Comparison of ENCODE assay signal across 13 cellular contexts in genomic region chr6:150238294-150238693, GRCh38.
DNase-seq lines count a peak whose midpoint lies in the region; ATAC-seq and TF ChIP-seq lines count a peak whose summit lies in the region.
"Had no signal": no experiment of that assay in that cellular context is flagged by ENCODE, and none has a peak within 500 bp of the region (broad histone marks: within the 10 kb centered on the region; RNA-seq: fewer than 3 reads in every experiment).

No MANE protein-coding gene starts in this region.

- TF ChIP-seq CTCF in SK-N-SH (IDR thresholded peaks at IDR 0.05) (no peak), breast epithelium (IDR thresholded peaks at IDR 0.05) (no peak), thyroid gland (IDR thresholded peaks at IDR 0.05) (no peak)

- intact Hi-C loops in breast epithelium (cut with DNase I; ENCODE audit: low total_unique reads) (no loop called here), right cardiac atrium (cut with DNase I) (loop anchor here in 1 of 4 donors (10.0 kb wide), 1 partner anchor 83 kb away; no protein-coding TSS in a partner anchor), thyroid gland (cut with DNase I) (no loop called here)

- no peaks in the 10 kb centered on the region for H3K9me2 ChIP-seq in SK-N-SH

- no peaks in the 10 kb centered on the region for H3K79me2 ChIP-seq in SK-N-SH (ENCODE audit: insufficient read depth)

- H3K36me3 ChIP-seq in SK-N-SH (replicated peaks in 1 of 2; ENCODE audit: control insufficient read depth in 1 of 2, insufficient read depth in 2 of 2, low read length in 1 of 2) (no peaks in the 10 kb centered on the region), breast epithelium (no peaks in the 10 kb centered on the region), thyroid gland (no peaks in the 10 kb centered on the region)
- H3K36me3 ChIP-seq: cardiac muscle cell, SJCRH30 had no signal

- DNase-seq in SK-N-SH (peak; percentile 6), breast epithelium (ENCODE audit: low spot score in 2 of 2) (peak in 1 of 2 donors; percentile 35), right cardiac atrium (peak; percentile 33 to 72 (median 71)), thyroid gland (peak; percentile 70 to 72)
- no peak for DNase-seq in activated CD4-positive, alpha-beta T cell treated with anti-CD3 and anti-CD28 coated beads, Interleukin-2, amount 50 U/mL, for 4 hours
- DNase-seq: DMS79, SJCRH30 had no signal

- H3K27ac ChIP-seq in SK-N-SH (ENCODE audit: low read depth in 2 of 2, low read length in 1 of 2): no peak overlapping the region
- H3K27ac ChIP-seq in breast epithelium: peak overlapping the region; percentile 12 to 29
- H3K27ac ChIP-seq in right cardiac atrium (ENCODE audit: low read length): no peak overlapping the region
- H3K27ac ChIP-seq in thyroid gland: peak overlapping the region; percentile 8 to 47 (median 10)
- H3K27ac ChIP-seq: 22Rv1, cardiac muscle cell, SJCRH30 had no signal

- no peak for TF ChIP-seq EP300 in SK-N-SH (IDR thresholded peaks at IDR 0.05; ENCODE audit: borderline replicate concordance in 1 of 2, low read depth in 1 of 2, low read length in 1 of 2)

- no peak overlapping the region for H3K4me3 ChIP-seq in SK-N-SH (ENCODE audit: low read depth in 2 of 2, low read length in 1 of 2)
- no peak overlapping the region for H3K4me3 ChIP-seq in breast epithelium
- no peak overlapping the region for H3K4me3 ChIP-seq in right cardiac atrium (ENCODE audit: low read length)
- no peak overlapping the region for H3K4me3 ChIP-seq in thyroid gland (replicated peaks in 1 of 3)
- H3K4me3 ChIP-seq: cardiac muscle cell, SJCRH30 had no signal

- ATAC-seq in SK-N-SH treated with all-trans-retinoic acid at 6 μM for 48 hours (no peak), right cardiac atrium (peak; percentile 82 to 90), GM21619 (IDR thresholded peaks at IDR 0.05; ENCODE audit: unreplicated experiment) (no peak), GM18502 (IDR thresholded peaks at IDR 0.05; ENCODE audit: poor library complexity, unreplicated experiment) (no peak)
- ATAC-seq: activated CD4-positive, CD25-positive, alpha-beta regulatory T cell treated with anti-CD3 and anti-CD28 coated beads, Interleukin-2, amount 50 U/mL, for 24 hours had no signal

- TF ChIP-seq RAD21 in SK-N-SH (IDR thresholded peaks at IDR 0.05; ENCODE audit: low read length): no peak

- no peak overlapping the region for H3K9ac ChIP-seq in SK-N-SH

- CTCF ChIA-PET in SK-N-SH (lab: Yijun Ruan, JAX): interaction anchor here (1.2 kb wide), 1 partner anchor 8 kb away, joined by 3 read pairs; no protein-coding TSS in a partner anchor

- POLR2A ChIA-PET in SK-N-SH (lab: Yijun Ruan, JAX): no interaction called here

- 6% methylated on average over 3 of the region's 5 CpGs for WGBS in SK-N-SH (ENCODE audit: low lambda C conversion rate)
- 18% methylated on average over 5 of the region's 5 CpGs for WGBS in right cardiac atrium
- WGBS in thyroid gland, 2 donors: 28 to 59% methylated on average over 5 of the region's 5 CpGs

- H2AFZ ChIP-seq in SK-N-SH (ENCODE audit: low read depth): no peak overlapping the region

- no peaks in the 10 kb centered on the region for H3K4me1 ChIP-seq in SK-N-SH (ENCODE audit: control insufficient read depth in 1 of 2, insufficient read depth in 2 of 2, low read depth in 1 of 2, low read length in 1 of 2)
- no peaks in the 10 kb centered on the region for H3K4me1 ChIP-seq in breast epithelium
- peaks cover 3% of the 10 kb centered on the region for H3K4me1 ChIP-seq in right cardiac atrium (ENCODE audit: control insufficient read depth, insufficient read depth, low read length)
- peaks cover 25 to 26% of the 10 kb centered on the region in 2 donors for H3K4me1 ChIP-seq in thyroid gland
- H3K4me1 ChIP-seq: SJCRH30 had no signal

- TF ChIP-seq POLR2A in breast epithelium (IDR thresholded peaks at IDR 0.05) (no peak), thyroid gland (IDR thresholded peaks at IDR 0.05) (no peak)

- H4K20me1 ChIP-seq in SK-N-SH (ENCODE audit: insufficient read depth): no peaks in the 10 kb centered on the region

- no peaks in the 10 kb centered on the region for H3F3A ChIP-seq in SK-N-SH (replicated peaks; ENCODE audit: insufficient read depth)

- no peaks in the 10 kb centered on the region; the same call in 1 of the 2 replicates for H3K27me3 ChIP-seq in SK-N-SH (ENCODE audit: insufficient read depth)
- no peaks in the 10 kb centered on the region for H3K27me3 ChIP-seq in breast epithelium
- H3K27me3 ChIP-seq in right cardiac atrium (ENCODE audit: control insufficient read depth, insufficient read depth): no peaks in the 10 kb centered on the region
- H3K27me3 ChIP-seq in thyroid gland: no peaks in the 10 kb centered on the region
- H3K27me3 ChIP-seq: cardiac muscle cell had no signal

- H3K4me2 ChIP-seq in SK-N-SH: no peak overlapping the region

- H3K9me3 ChIP-seq in SK-N-SH: no peaks in the 10 kb centered on the region
- H3K9me3 ChIP-seq in breast epithelium: no peaks in the 10 kb centered on the region
- H3K9me3 ChIP-seq in right cardiac atrium (ENCODE audit: control insufficient read depth, low read length): no peaks in the 10 kb centered on the region
- H3K9me3 ChIP-seq in thyroid gland: no peaks in the 10 kb centered on the region
- H3K9me3 ChIP-seq: SJCRH30 had no signal

TF ChIP-seq in SK-N-SH, 30 proteins besides CTCF, POLR2A, EP300 and RAD21:
- TF ChIP-seq MXI1 (IDR thresholded peaks at IDR 0.05; ENCODE audit: low read depth, low read length): no peak
- TF ChIP-seq CHD2 (IDR thresholded peaks at IDR 0.05; ENCODE audit: low read length, partially characterized antibody): no peak
- no peak for TF ChIP-seq SIN3A (IDR thresholded peaks at IDR 0.05; ENCODE audit: borderline replicate concordance, low read depth, low read length)

TF ChIP-seq in SK-N-SH treated with all-trans-retinoic acid at 6 μM for 48 hours, 23 proteins besides CTCF, POLR2A, EP300 and RAD21 (continues in another document):
- TF ChIP-seq CSDC2 (CRISPR knock-in tag; IDR thresholded peaks at IDR 0.05) (no peak), GLIS3 (CRISPR knock-in tag; IDR thresholded peaks at IDR 0.05) (no peak), TCF4 (CRISPR knock-in tag; IDR thresholded peaks at IDR 0.05; ENCODE audit: borderline replicate concordance) (no peak), TOX (CRISPR knock-in tag; IDR thresholded peaks at IDR 0.05; ENCODE audit: borderline replicate concordance) (no peak), POU6F1 (CRISPR knock-in tag; IDR thresholded peaks at IDR 0.05; ENCODE audit: borderline replicate concordance, low read depth) (no peak), CSRNP3 (CRISPR knock-in tag; IDR thresholded peaks at IDR 0.05) (no peak), TSHZ2 (CRISPR knock-in tag; IDR thresholded peaks at IDR 0.05) (no peak), PPARA (CRISPR knock-in tag; IDR thresholded peaks at IDR 0.05; ENCODE audit: borderline replicate concordance) (no peak), ZC3H10 (CRISPR knock-in tag; IDR thresholded peaks at IDR 0.05) (no peak), ESRRG (CRISPR knock-in tag; IDR thresholded peaks at IDR 0.05) (no peak), RARB (CRISPR knock-in tag; IDR thresholded peaks at IDR 0.05) (no peak), ZNF8 (CRISPR knock-in tag; IDR thresholded peaks at IDR 0.05) (no peak)

Comparison
In these comparisons a context has a peak if more than half of its experiments do, and no peak if none do; other contexts are left out.
1. DNase-seq: peak in SK-N-SH (single experiment), right cardiac atrium (3 of 3) and thyroid gland (2 of 2); none in activated CD4-positive, alpha-beta T cell treated with anti-CD3 and anti-CD28 coated beads, Interleukin-2, amount 50 U/mL, for 4 hours (0 of 2).
2. H3K27ac ChIP-seq: peak in breast epithelium (2 of 2) and thyroid gland (3 of 3); none in SK-N-SH (0 of 2) and right cardiac atrium (single experiment).
3. ATAC-seq: peak in right cardiac atrium (2 of 2); none in SK-N-SH treated with all-trans-retinoic acid at 6 μM for 48 hours (single experiment), GM21619 (single experiment) and GM18502 (single experiment).